ENCODE assay signal across 8 cellular contexts in the genomic region with DNA sequence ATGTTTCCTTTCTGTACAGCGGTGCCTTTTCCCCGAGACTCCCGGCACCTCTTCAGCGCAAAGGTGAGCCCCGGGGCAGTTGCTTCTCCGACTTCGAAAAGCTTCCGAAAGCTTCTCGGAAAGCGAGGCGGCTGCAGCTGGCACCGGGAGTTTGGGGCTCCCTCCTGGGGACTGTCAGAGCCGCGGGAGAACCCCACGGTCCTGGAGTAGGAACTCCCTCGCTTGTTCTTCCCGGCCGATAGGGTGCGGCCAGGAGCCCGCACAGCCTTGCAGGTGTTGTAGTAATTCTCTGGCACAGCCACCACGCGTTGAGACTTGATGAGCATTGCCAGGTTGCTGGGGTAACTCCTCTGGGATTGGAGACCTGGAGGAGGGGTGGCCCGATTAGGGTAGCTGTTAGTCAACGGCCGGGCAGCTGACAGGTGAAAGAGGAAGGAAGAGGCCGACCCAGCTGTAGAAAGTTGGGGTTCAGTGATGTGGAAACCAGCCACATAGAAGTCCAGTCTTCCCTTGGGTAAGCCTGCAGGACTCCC. TPM values are rescaled to one million over a fixed set of nuclear protein-coding genes. Genes with fewer than 3 reads are reported as not detected.
DNase-seq lines count a peak whose midpoint lies in the region; ATAC-seq and TF ChIP-seq lines count a peak whose summit lies in the region.

No MANE protein-coding gene starts in this region.

- no peaks in the 10 kb centered on the region for H3K36me3 ChIP-seq in neural cell (ENCODE audit: insufficient read depth, low read length)

- peak; percentile 45 for ATAC-seq in GM21447 (IDR thresholded peaks at IDR 0.05; ENCODE audit: unreplicated experiment)

- peak overlapping the region; percentile 63 for H2AFZ ChIP-seq in neural cell (ENCODE audit: low read depth, low read length)

- no peaks in the 10 kb centered on the region for H3K79me2 ChIP-seq in neural cell (replicated peaks; ENCODE audit: insufficient read depth, low read length)

- H3K4me2 ChIP-seq in neural cell (ENCODE audit: low read length): peak overlapping the region; percentile 52

- TF ChIP-seq CTCF in fibroblast of the aortic adventitia (IDR thresholded peaks at IDR 0.05; ENCODE audit: insufficient read depth, low read length): peak; percentile 37
- peak; percentile 64 for TF ChIP-seq CTCF in neural cell (IDR thresholded peaks at IDR 0.05; ENCODE audit: poor library complexity, severe bottlenecking)

- H3K9me3 ChIP-seq in neural cell (ENCODE audit: low read length): no peaks in the 10 kb centered on the region

- H3K27me3 ChIP-seq in neural cell (ENCODE audit: insufficient read depth, low read depth, low read length): no peaks in the 10 kb centered on the region

- peak; percentile 23 for TF ChIP-seq RAD21 in neural cell (conservative IDR thresholded peaks at IDR 0.05)

- H3K4me3 ChIP-seq in fibroblast of the aortic adventitia (ENCODE audit: low read depth, low read length) (peak overlapping the region; percentile 96), neural cell (ENCODE audit: low read length) (peak overlapping the region; percentile 92)

- H3K9ac ChIP-seq in neural cell (ENCODE audit: low read length): peak overlapping the region; percentile 77

- no peaks in the 10 kb centered on the region for H4K20me1 ChIP-seq in neural cell (ENCODE audit: insufficient read depth)

- no peaks in the 10 kb centered on the region for H3F3A ChIP-seq in neural cell (ENCODE audit: insufficient read depth, low read length, poor library complexity, severe bottlenecking)

- H3K27ac ChIP-seq in neural cell (ENCODE audit: low read length): peak overlapping the region; percentile 68
- H3K27ac ChIP-seq in temporal lobe (ENCODE audit: low read depth, low read length): peak overlapping the region; percentile 57

- DNase-seq in DMS153 (lab: John Stamatoyannopoulos, UW) (peak; percentile 62), HUDEP-2 (lab: John Stamatoyannopoulos, UW; ENCODE audit: unreplicated experiment in 76 of 76) (peak in 46 of 76 experiments; percentile 11 to 64 (median 38)), NOMO-1 treated with DMSO at 0.1 percent for 48 hours (lab: John Stamatoyannopoulos, UW; ENCODE audit: unreplicated experiment) (peak; percentile 41), activated T-helper 1 cell treated with Interleukin-2 at 50 U/mL for 16 hours (ENCODE audit: low read depth) (peak; percentile 21), fibroblast of the aortic adventitia (ENCODE audit: low read depth) (no peak)

- no peak for TF ChIP-seq EP300 in neural cell (conservative IDR thresholded peaks at IDR 0.05; ENCODE audit: poor library complexity, severe bottlenecking)

- no peaks in the 10 kb centered on the region for H3K9me2 ChIP-seq in neural cell (ENCODE audit: insufficient read depth, low read length)

TF ChIP-seq in neural cell, 6 proteins besides CTCF, POLR2A, EP300 and RAD21:
- no peak for TF ChIP-seq TAF1 (IDR thresholded peaks at IDR 0.05; ENCODE audit: low read depth)
- peak; percentile 7 for TF ChIP-seq MXI1 (conservative IDR thresholded peaks at IDR 0.05; ENCODE audit: poor library complexity, severe bottlenecking)
- TF ChIP-seq SMC3 (conservative IDR thresholded peaks at IDR 0.05; ENCODE audit: poor library complexity): no peak
- no peak for TF ChIP-seq EZH2 (IDR thresholded peaks at IDR 0.05; ENCODE audit: borderline replicate concordance, insufficient read depth, low read length, poor library complexity, severe bottlenecking)

RNA-seq across cellular contexts. Expression of a gene that starts 0.7 kb away (rescaled TPM):
- total RNA-seq in fibroblast of the aortic adventitia (ENCODE audit: low replicate concordance) (8.8 and 25.4 TPM in 2 replicates), temporal lobe (40.8 TPM)
- polyA plus RNA-seq in neural cell: 19.6 and 24.5 TPM in 2 replicates
- 44.3 and 46.1 TPM in 2 replicates for polyA minus RNA-seq in neural cell

RNA-seq across cellular contexts. Expression of a gene that starts 1.1 kb away (rescaled TPM):
- total RNA-seq in fibroblast of the aortic adventitia (ENCODE audit: low replicate concordance) (5.2 and 22.4 TPM in 2 replicates), temporal lobe (4.2 TPM)
- polyA plus RNA-seq in neural cell: 5.6 and 5.7 TPM in 2 replicates
- polyA minus RNA-seq in neural cell: 3.9 and 4.2 TPM in 2 replicates

RNA-seq across cellular contexts. Expression of a gene that starts 33.5 kb away (rescaled TPM):
- total RNA-seq in fibroblast of the aortic adventitia (ENCODE audit: low replicate concordance) (2.1 and 3.0 TPM in 2 replicates), temporal lobe (1.2 TPM)
- polyA plus RNA-seq in neural cell: 0.32 and 1.2 TPM in 2 replicates
- 0.24 and 0.35 TPM in 2 replicates for polyA minus RNA-seq in neural cell
